Comparison of ENCODE assay signal across 1 cellular context in the genomic region with DNA sequence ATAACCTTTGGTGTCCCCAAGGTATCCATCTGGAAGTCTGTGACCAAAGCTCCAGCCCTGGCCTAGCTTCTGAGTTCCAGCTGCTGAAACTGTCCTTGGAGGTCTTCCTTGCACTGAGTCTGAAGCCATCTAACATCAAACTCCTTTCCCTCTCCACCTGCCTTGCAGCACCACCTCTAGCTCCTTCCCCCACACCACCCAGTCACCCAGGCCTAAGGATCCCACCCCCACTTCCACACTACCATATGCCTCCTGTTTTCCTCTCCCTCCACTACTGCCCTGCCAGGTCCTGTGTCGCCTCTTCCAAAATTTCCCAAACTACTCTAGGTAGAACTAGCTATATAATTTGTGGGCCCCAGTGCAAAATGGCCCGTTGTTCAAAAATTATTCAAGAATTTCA.
TF ChIP-seq lines count a peak whose summit lies in the region.

No MANE protein-coding gene starts in this region.

TF ChIP-seq in GM23338, 12 proteins besides CTCF, POLR2A, EP300 and RAD21:
- TF ChIP-seq POLR2AphosphoS5 (IDR thresholded peaks at IDR 0.05; ENCODE audit: low read depth): no peak
- no peak for TF ChIP-seq STAT1 (IDR thresholded peaks at IDR 0.05; ENCODE audit: unreplicated experiment)
